In genomic region chr16:89704281-89704680, GRCh38 we compare ENCODE assay signal across 19 cellular contexts.
"Had no signal": no experiment of that assay in that cellular context is flagged by ENCODE, and none has a peak within 500 bp of the region (broad histone marks: within the 10 kb centered on the region; RNA-seq: fewer than 3 reads in every experiment).

No MANE protein-coding gene starts in this region.

- H3K27me3 Mint-ChIP-seq: activated CD4-positive, alpha-beta T cell treated with anti-CD3 and anti-CD28 coated beads for 36 hours; activated naive CD8-positive, alpha-beta T cell treated with anti-CD3 and anti-CD28 coated beads, Interleukin-2, amount 10 ng/mL, durations not matched to agents 7 days and 5 days; activated T-helper 17 cell treated with anti-CD3 and anti-CD28 coated beads, Interleukin-2, amount 50 U/mL, for 72 hours; stimulated activated naive CD8-positive, alpha-beta T cell treated with anti-CD3 and anti-CD28 coated beads, Interleukin-15, amount 100 ng/mL, for 72 hours had no signal

- H3K27me3 ChIP-seq: heart right ventricle, suprapubic skin had no signal

- H3K9me3 Mint-ChIP-seq: activated naive CD8-positive, alpha-beta T cell treated with anti-CD3 and anti-CD28 coated beads, Interleukin-2, amount 10 ng/mL, durations not matched to agents 7 days and 5 days; activated T-helper 17 cell treated with anti-CD3 and anti-CD28 coated beads, Interleukin-2, amount 50 U/mL, for 72 hours; stimulated activated naive CD8-positive, alpha-beta T cell treated with anti-CD3 and anti-CD28 coated beads, Interleukin-15, amount 100 ng/mL, for 72 hours; WTC11 had no signal

- H3K27ac Mint-ChIP-seq: activated CD4-positive, alpha-beta T cell treated with anti-CD3 and anti-CD28 coated beads for 36 hours; activated naive CD8-positive, alpha-beta T cell treated with anti-CD3 and anti-CD28 coated beads, Interleukin-2, amount 10 ng/mL, durations not matched to agents 7 days and 5 days; activated T-helper 17 cell treated with anti-CD3 and anti-CD28 coated beads, Interleukin-2, amount 50 U/mL, for 72 hours; stimulated activated naive CD8-positive, alpha-beta T cell treated with anti-CD3 and anti-CD28 coated beads, Interleukin-15, amount 100 ng/mL, for 72 hours; WTC11 had no signal

- H3K36me3 ChIP-seq: left ventricle myocardium inferior, suprapubic skin had no signal

- DNase-seq: activated CD4-positive, alpha-beta T cell treated with anti-CD3 and anti-CD28 coated beads for 36 hours; activated CD4-positive, alpha-beta T cell treated with anti-CD3 and anti-CD28 coated beads, Interleukin-2, amount 50 U/mL, for 48 hours; activated naive CD4-positive, alpha-beta T cell; activated naive CD8-positive, alpha-beta T cell treated with anti-CD3 and anti-CD28 coated beads, Interleukin-2, amount 10 ng/mL, durations not matched to agents 7 days and 5 days; central memory CD4-positive, alpha-beta T cell; heart right ventricle; kidney glomerular epithelial cell; left ventricle myocardium inferior; mammary epithelial cell; psoas muscle; stimulated activated CD4-positive, alpha-beta T cell treated with anti-CD3 and anti-CD28 coated beads, Interleukin-4, amount 100 ng/mL, for 1 hour; stimulated activated naive CD8-positive, alpha-beta T cell treated with anti-CD3 and anti-CD28 coated beads, Interleukin-15, amount 100 ng/mL, for 72 hours; trophoblast cell had no signal

- H3K4me3 Mint-ChIP-seq: activated CD4-positive, alpha-beta T cell treated with anti-CD3 and anti-CD28 coated beads for 36 hours; activated naive CD8-positive, alpha-beta T cell treated with anti-CD3 and anti-CD28 coated beads, Interleukin-2, amount 10 ng/mL, durations not matched to agents 7 days and 5 days; activated T-helper 17 cell treated with anti-CD3 and anti-CD28 coated beads, Interleukin-2, amount 50 U/mL, for 72 hours; stimulated activated naive CD8-positive, alpha-beta T cell treated with anti-CD3 and anti-CD28 coated beads, Interleukin-15, amount 100 ng/mL, for 72 hours; WTC11 had no signal

- H3K27ac ChIP-seq: coronary artery, gastroesophageal sphincter, heart right ventricle, left ventricle myocardium inferior, psoas muscle, suprapubic skin had no signal

- H3K9me3 ChIP-seq: gastroesophageal sphincter, heart right ventricle, left ventricle myocardium inferior, psoas muscle, suprapubic skin had no signal

- H3K36me3 Mint-ChIP-seq: activated naive CD8-positive, alpha-beta T cell treated with anti-CD3 and anti-CD28 coated beads, Interleukin-2, amount 10 ng/mL, durations not matched to agents 7 days and 5 days had no signal

- H3K4me1 Mint-ChIP-seq: activated T-helper 17 cell treated with anti-CD3 and anti-CD28 coated beads, Interleukin-2, amount 50 U/mL, for 72 hours had no signal

- H3K4me2 ChIP-seq: smooth muscle cell had no signal

- H3K4me3 ChIP-seq: coronary artery, gastroesophageal sphincter, heart right ventricle, left ventricle myocardium inferior, psoas muscle, smooth muscle cell, suprapubic skin had no signal
